ENCODE assay signal across 1 cellular context in the genomic region with DNA sequence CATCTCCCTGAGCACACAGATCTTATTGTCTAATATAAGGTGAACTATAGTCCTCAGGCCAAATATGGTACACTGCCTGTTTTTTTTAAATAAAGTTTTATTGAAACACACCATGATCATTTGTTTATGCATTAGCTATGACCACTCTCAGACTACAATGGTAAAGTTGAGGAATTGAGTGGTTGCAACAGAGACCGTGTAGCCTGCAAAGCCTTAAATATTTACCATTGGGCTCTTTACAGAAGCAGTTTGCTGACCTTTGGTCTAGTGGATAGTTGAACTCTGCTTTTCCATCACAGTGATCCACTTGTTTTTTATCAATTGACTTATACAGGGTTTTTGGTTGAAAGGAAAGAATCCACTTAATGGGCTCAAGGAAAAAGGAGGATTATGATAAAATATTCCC.
TF ChIP-seq lines count a peak whose summit lies in the region.

No MANE protein-coding gene starts in this region.

TF ChIP-seq in HepG2, 621 proteins besides CTCF, POLR2A, EP300 and RAD21 (continued from another document and continues in another):
- TF ChIP-seq FOXK1 (CRISPR knock-in tag; IDR thresholded peaks at IDR 0.05; ENCODE audit: borderline replicate concordance, low read depth) (no peak; the same call in 1 of the 2 replicates), HOMEZ (CRISPR knock-in tag; IDR thresholded peaks at IDR 0.05; ENCODE audit: low read depth) (peak; percentile 68; the same call in 1 of the 2 replicates), ZNF614 (CRISPR knock-in tag; IDR thresholded peaks at IDR 0.05; ENCODE audit: borderline replicate concordance) (peak; percentile 99), KLF6 (CRISPR knock-in tag; IDR thresholded peaks at IDR 0.05) (no peak), ZNF264 (CRISPR knock-in tag; IDR thresholded peaks at IDR 0.05) (0 out of 2 replicates have a peak, but pooled peaks have one; percentile 21), POGZ (CRISPR knock-in tag; IDR thresholded peaks at IDR 0.05) (peak; percentile 79), CHD2 (IDR thresholded peaks at IDR 0.05; ENCODE audit: low read depth, low read length) (no peak), RARG (CRISPR knock-in tag; IDR thresholded peaks at IDR 0.05; ENCODE audit: low read depth) (no peak), EED (CRISPR knock-in tag; IDR thresholded peaks at IDR 0.05) (no peak), KDM1A (CRISPR knock-in tag; IDR thresholded peaks at IDR 0.05) (peak; percentile 33; the same call in 1 of the 2 replicates), ZFP91 (CRISPR knock-in tag; IDR thresholded peaks at IDR 0.05; ENCODE audit: borderline replicate concordance) (no peak), GPN1 (CRISPR knock-in tag; IDR thresholded peaks at IDR 0.05; ENCODE audit: borderline replicate concordance) (no peak), AHDC1 (CRISPR knock-in tag; IDR thresholded peaks at IDR 0.05; ENCODE audit: borderline replicate concordance) (peak; percentile 76; the same call in 1 of the 2 replicates), MATR3 (CRISPR knock-in tag; IDR thresholded peaks at IDR 0.05) (no peak), ZNF501 (CRISPR knock-in tag; IDR thresholded peaks at IDR 0.05) (no peak), NR2F6 (IDR thresholded peaks at IDR 0.05) (peak; percentile 47), NR2F6 (CRISPR knock-in tag; IDR thresholded peaks at IDR 0.05) (peak; percentile 49; the same call in 1 of the 2 replicates), PBX3 (CRISPR knock-in tag; IDR thresholded peaks at IDR 0.05; ENCODE audit: borderline replicate concordance) (no peak), SRF (IDR thresholded peaks at IDR 0.05; ENCODE audit: low read depth, low read length) (peak; percentile 84), REXO4 (CRISPR knock-in tag; IDR thresholded peaks at IDR 0.05; ENCODE audit: borderline replicate concordance) (no peak)
- TF ChIP-seq, protein P1, sequence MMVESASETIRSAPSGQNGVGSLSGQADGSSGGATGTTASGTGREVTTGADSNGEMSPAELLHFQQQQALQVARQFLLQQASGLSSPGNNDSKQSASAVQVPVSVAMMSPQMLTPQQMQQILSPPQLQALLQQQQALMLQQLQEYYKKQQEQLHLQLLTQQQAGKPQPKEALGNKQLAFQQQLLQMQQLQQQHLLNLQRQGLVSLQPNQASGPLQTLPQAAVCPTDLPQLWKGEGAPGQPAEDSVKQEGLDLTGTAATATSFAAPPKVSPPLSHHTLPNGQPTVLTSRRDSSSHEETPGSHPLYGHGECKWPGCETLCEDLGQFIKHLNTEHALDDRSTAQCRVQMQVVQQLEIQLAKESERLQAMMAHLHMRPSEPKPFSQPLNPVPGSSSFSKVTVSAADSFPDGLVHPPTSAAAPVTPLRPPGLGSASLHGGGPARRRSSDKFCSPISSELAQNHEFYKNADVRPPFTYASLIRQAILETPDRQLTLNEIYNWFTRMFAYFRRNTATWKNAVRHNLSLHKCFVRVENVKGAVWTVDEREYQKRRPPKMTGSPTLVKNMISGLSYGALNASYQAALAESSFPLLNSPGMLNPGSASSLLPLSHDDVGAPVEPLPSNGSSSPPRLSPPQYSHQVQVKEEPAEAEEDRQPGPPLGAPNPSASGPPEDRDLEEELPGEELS (CRISPR knock-in tag; IDR thresholded peaks at IDR 0.05) = peak; percentile 72
- TF ChIP-seq, protein P2, sequence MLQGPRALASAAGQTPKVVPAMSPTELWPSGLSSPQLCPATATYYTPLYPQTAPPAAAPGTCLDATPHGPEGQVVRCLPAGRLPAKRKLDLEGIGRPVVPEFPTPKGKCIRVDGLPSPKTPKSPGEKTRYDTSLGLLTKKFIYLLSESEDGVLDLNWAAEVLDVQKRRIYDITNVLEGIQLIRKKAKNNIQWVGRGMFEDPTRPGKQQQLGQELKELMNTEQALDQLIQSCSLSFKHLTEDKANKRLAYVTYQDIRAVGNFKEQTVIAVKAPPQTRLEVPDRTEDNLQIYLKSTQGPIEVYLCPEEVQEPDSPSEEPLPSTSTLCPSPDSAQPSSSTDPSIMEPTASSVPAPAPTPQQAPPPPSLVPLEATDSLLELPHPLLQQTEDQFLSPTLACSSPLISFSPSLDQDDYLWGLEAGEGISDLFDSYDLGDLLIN (CRISPR knock-in tag; IDR thresholded peaks at IDR 0.05; ENCODE audit: borderline replicate concordance) = no peak
- TF ChIP-seq, protein P3, sequence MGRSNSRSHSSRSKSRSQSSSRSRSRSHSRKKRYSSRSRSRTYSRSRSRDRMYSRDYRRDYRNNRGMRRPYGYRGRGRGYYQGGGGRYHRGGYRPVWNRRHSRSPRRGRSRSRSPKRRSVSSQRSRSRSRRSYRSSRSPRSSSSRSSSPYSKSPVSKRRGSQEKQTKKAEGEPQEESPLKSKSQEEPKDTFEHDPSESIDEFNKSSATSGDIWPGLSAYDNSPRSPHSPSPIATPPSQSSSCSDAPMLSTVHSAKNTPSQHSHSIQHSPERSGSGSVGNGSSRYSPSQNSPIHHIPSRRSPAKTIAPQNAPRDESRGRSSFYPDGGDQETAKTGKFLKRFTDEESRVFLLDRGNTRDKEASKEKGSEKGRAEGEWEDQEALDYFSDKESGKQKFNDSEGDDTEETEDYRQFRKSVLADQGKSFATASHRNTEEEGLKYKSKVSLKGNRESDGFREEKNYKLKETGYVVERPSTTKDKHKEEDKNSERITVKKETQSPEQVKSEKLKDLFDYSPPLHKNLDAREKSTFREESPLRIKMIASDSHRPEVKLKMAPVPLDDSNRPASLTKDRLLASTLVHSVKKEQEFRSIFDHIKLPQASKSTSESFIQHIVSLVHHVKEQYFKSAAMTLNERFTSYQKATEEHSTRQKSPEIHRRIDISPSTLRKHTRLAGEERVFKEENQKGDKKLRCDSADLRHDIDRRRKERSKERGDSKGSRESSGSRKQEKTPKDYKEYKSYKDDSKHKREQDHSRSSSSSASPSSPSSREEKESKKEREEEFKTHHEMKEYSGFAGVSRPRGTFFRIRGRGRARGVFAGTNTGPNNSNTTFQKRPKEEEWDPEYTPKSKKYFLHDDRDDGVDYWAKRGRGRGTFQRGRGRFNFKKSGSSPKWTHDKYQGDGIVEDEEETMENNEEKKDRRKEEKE (IDR thresholded peaks at IDR 0.05) = no peak
- TF ChIP-seq, protein P4, sequence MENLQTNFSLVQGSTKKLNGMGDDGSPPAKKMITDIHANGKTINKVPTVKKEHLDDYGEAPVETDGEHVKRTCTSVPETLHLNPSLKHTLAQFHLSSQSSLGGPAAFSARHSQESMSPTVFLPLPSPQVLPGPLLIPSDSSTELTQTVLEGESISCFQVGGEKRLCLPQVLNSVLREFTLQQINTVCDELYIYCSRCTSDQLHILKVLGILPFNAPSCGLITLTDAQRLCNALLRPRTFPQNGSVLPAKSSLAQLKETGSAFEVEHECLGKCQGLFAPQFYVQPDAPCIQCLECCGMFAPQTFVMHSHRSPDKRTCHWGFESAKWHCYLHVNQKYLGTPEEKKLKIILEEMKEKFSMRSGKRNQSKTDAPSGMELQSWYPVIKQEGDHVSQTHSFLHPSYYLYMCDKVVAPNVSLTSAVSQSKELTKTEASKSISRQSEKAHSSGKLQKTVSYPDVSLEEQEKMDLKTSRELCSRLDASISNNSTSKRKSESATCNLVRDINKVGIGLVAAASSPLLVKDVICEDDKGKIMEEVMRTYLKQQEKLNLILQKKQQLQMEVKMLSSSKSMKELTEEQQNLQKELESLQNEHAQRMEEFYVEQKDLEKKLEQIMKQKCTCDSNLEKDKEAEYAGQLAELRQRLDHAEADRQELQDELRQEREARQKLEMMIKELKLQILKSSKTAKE (CRISPR knock-in tag; IDR thresholded peaks at IDR 0.05; ENCODE audit: borderline replicate concordance) = no peak
- TF ChIP-seq, protein P5, sequence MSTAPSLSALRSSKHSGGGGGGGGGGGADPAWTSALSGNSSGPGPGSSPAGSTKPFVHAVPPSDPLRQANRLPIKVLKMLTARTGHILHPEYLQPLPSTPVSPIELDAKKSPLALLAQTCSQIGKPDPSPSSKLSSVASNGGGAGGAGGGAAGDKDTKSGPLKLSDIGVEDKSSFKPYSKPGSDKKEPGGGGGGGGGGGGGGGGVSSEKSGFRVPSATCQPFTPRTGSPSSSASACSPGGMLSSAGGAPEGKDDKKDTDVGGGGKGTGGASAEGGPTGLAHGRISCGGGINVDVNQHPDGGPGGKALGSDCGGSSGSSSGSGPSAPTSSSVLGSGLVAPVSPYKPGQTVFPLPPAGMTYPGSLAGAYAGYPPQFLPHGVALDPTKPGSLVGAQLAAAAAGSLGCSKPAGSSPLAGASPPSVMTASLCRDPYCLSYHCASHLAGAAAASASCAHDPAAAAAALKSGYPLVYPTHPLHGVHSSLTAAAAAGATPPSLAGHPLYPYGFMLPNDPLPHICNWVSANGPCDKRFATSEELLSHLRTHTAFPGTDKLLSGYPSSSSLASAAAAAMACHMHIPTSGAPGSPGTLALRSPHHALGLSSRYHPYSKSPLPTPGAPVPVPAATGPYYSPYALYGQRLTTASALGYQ (CRISPR knock-in tag; IDR thresholded peaks at IDR 0.05) = no peak
- TF ChIP-seq, protein P6, sequence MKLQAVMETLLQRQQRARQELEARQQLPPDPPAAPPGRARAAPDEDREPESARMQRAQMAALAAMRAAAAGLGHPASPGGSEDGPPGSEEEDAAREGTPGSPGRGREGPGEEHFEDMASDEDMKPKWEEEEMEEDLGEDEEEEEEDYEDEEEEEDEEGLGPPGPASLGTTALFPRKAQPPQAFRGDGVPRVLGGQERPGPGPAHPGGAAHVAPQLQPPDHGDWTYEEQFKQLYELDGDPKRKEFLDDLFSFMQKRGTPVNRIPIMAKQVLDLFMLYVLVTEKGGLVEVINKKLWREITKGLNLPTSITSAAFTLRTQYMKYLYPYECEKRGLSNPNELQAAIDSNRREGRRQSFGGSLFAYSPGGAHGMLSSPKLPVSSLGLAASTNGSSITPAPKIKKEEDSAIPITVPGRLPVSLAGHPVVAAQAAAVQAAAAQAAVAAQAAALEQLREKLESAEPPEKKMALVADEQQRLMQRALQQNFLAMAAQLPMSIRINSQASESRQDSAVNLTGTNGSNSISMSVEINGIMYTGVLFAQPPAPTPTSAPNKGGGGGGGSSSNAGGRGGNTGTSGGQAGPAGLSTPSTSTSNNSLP (IDR thresholded peaks at IDR 0.05; ENCODE audit: low read depth, low read length) = peak; percentile 46; the same call in 1 of the 2 replicates
